In genomic region chr2:157894694-157895450, GRCh38 we compare ENCODE assay signal across 1 cellular context.
TF ChIP-seq lines count a peak whose summit lies in the region.

No MANE protein-coding gene starts in this region.

TF ChIP-seq in H1, 55 proteins besides CTCF, POLR2A, EP300 and RAD21:
- TF ChIP-seq FOSL1 (IDR thresholded peaks at IDR 0.05; ENCODE audit: insufficient read depth, low read depth, low read length) (no peak), GTF2F1 (IDR thresholded peaks at IDR 0.05; ENCODE audit: borderline replicate concordance, low read depth, low read length) (no peak), ASH2L (IDR thresholded peaks at IDR 0.05; ENCODE audit: low read length) (no peak), TAF7 (optimal IDR thresholded peaks at IDR 0.05; ENCODE audit: borderline replicate concordance, low read depth, low read length) (no peak), CEBPB (IDR thresholded peaks at IDR 0.05; ENCODE audit: low read depth, low read length) (no peak), TBP (IDR thresholded peaks at IDR 0.05; ENCODE audit: low read depth, low read length) (no peak), CTBP2 (IDR thresholded peaks at IDR 0.05; ENCODE audit: borderline replicate concordance, insufficient read depth, insufficient read length, low read length) (no peak), SIN3A (conservative IDR thresholded peaks at IDR 0.05 in 1 of 2, IDR thresholded peaks at IDR 0.05 in 1 of 2; ENCODE audit: low read depth in 1 of 2, low read length in 2 of 2) (no peak), NRF1 (IDR thresholded peaks at IDR 0.05; ENCODE audit: low read depth, low read length) (no peak), KDM5A (IDR thresholded peaks at IDR 0.05; ENCODE audit: low read length) (no peak), JUN (IDR thresholded peaks at IDR 0.05; ENCODE audit: low read depth, low read length) (no peak), CBX8 (IDR thresholded peaks at IDR 0.05; ENCODE audit: borderline replicate concordance, low read depth, low read length) (no peak), TEAD4 (IDR thresholded peaks at IDR 0.05; ENCODE audit: low read depth, low read length) (no peak), USF2 (IDR thresholded peaks at IDR 0.05; ENCODE audit: low read length) (no peak), SUZ12 (IDR thresholded peaks at IDR 0.05; ENCODE audit: low read length) (no peak)
- TF ChIP-seq, protein P1, sequence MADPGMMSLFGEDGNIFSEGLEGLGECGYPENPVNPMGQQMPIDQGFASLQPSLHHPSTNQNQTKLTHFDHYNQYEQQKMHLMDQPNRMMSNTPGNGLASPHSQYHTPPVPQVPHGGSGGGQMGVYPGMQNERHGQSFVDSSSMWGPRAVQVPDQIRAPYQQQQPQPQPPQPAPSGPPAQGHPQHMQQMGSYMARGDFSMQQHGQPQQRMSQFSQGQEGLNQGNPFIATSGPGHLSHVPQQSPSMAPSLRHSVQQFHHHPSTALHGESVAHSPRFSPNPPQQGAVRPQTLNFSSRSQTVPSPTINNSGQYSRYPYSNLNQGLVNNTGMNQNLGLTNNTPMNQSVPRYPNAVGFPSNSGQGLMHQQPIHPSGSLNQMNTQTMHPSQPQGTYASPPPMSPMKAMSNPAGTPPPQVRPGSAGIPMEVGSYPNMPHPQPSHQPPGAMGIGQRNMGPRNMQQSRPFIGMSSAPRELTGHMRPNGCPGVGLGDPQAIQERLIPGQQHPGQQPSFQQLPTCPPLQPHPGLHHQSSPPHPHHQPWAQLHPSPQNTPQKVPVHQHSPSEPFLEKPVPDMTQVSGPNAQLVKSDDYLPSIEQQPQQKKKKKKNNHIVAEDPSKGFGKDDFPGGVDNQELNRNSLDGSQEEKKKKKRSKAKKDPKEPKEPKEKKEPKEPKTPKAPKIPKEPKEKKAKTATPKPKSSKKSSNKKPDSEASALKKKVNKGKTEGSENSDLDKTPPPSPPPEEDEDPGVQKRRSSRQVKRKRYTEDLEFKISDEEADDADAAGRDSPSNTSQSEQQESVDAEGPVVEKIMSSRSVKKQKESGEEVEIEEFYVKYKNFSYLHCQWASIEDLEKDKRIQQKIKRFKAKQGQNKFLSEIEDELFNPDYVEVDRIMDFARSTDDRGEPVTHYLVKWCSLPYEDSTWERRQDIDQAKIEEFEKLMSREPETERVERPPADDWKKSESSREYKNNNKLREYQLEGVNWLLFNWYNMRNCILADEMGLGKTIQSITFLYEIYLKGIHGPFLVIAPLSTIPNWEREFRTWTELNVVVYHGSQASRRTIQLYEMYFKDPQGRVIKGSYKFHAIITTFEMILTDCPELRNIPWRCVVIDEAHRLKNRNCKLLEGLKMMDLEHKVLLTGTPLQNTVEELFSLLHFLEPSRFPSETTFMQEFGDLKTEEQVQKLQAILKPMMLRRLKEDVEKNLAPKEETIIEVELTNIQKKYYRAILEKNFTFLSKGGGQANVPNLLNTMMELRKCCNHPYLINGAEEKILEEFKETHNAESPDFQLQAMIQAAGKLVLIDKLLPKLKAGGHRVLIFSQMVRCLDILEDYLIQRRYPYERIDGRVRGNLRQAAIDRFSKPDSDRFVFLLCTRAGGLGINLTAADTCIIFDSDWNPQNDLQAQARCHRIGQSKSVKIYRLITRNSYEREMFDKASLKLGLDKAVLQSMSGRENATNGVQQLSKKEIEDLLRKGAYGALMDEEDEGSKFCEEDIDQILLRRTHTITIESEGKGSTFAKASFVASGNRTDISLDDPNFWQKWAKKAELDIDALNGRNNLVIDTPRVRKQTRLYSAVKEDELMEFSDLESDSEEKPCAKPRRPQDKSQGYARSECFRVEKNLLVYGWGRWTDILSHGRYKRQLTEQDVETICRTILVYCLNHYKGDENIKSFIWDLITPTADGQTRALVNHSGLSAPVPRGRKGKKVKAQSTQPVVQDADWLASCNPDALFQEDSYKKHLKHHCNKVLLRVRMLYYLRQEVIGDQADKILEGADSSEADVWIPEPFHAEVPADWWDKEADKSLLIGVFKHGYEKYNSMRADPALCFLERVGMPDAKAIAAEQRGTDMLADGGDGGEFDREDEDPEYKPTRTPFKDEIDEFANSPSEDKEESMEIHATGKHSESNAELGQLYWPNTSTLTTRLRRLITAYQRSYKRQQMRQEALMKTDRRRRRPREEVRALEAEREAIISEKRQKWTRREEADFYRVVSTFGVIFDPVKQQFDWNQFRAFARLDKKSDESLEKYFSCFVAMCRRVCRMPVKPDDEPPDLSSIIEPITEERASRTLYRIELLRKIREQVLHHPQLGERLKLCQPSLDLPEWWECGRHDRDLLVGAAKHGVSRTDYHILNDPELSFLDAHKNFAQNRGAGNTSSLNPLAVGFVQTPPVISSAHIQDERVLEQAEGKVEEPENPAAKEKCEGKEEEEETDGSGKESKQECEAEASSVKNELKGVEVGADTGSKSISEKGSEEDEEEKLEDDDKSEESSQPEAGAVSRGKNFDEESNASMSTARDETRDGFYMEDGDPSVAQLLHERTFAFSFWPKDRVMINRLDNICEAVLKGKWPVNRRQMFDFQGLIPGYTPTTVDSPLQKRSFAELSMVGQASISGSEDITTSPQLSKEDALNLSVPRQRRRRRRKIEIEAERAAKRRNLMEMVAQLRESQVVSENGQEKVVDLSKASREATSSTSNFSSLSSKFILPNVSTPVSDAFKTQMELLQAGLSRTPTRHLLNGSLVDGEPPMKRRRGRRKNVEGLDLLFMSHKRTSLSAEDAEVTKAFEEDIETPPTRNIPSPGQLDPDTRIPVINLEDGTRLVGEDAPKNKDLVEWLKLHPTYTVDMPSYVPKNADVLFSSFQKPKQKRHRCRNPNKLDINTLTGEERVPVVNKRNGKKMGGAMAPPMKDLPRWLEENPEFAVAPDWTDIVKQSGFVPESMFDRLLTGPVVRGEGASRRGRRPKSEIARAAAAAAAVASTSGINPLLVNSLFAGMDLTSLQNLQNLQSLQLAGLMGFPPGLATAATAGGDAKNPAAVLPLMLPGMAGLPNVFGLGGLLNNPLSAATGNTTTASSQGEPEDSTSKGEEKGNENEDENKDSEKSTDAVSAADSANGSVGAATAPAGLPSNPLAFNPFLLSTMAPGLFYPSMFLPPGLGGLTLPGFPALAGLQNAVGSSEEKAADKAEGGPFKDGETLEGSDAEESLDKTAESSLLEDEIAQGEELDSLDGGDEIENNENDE (IDR thresholded peaks at IDR 0.05; ENCODE audit: insufficient replicate concordance, low read length): no peak
